ENCODE assay signal across 8 cellular contexts in genomic region chr11:67792242-67792990, GRCh38.
A peak's percentile ranks its signal among the peaks of the same experiment; 100 is the strongest.
DNase-seq lines count a peak whose midpoint lies in the region; ATAC-seq and TF ChIP-seq lines count a peak whose summit lies in the region.
"Not testable (repeated sequence)": the region's sequence is repeated elsewhere in the genome, so short reads cannot be mapped to it uniquely, and the experiment has no call there.

No MANE protein-coding gene starts in this region.

- intact Hi-C loops in PC-3 (cut with micrococcal nuclease); breast epithelium (cut with DNase I; ENCODE audit: low total_unique reads): not testable (repeated sequence)
- intact Hi-C loops in heart right ventricle (cut with DNase I): loop anchor here in 1 of 10 donors (10.0 kb wide), 1 partner anchor 148 kb away; no protein-coding TSS in a partner anchor

- not testable (repeated sequence) for H3K9me3 Mint-ChIP-seq in osteocyte (ENCODE audit: unreplicated experiment)

- not testable (repeated sequence) for H3K27ac ChIP-seq in KMS-11; PC-3 (ENCODE audit: low read length); breast epithelium; heart right ventricle

- TF ChIP-seq CTCF in KMS-11 (conservative IDR thresholded peaks at IDR 0.05; ENCODE audit: low read depth, low read length) (peak; percentile 53), PC-3 (conservative IDR thresholded peaks at IDR 0.05; ENCODE audit: low read depth, low read length) (peak; percentile 62), breast epithelium (IDR thresholded peaks at IDR 0.05) (peak in 2 of 3 donors; percentile 18 to 34), heart right ventricle (IDR thresholded peaks at IDR 0.05) (peak; percentile 39 to 67 (median 63)), osteocyte (IDR thresholded peaks at IDR 0.05) (peak; percentile 68)

- H3K9me3 ChIP-seq in PC-3 (ENCODE audit: low read length); breast epithelium; heart right ventricle: not testable (repeated sequence)

- not testable (repeated sequence) for H3K9ac ChIP-seq in KMS-11; PC-3 (ENCODE audit: low read length)

- BruUV-seq in PC-3 (replicated peaks; lab: Mats Ljungman, UMichigan): TSS peak; percentile 17

- H3K36me3 ChIP-seq in KMS-11 (ENCODE audit: insufficient read depth); PC-3 (ENCODE audit: low read depth, low read length); breast epithelium; heart right ventricle: not testable (repeated sequence)

- not testable (repeated sequence) for H3K27me3 Mint-ChIP-seq in osteocyte (ENCODE audit: unreplicated experiment)

- 22 to 24% methylated on average over 24 to 27 of the region's 27 CpGs for WGBS in heart right ventricle, 2 donors

- not testable (repeated sequence) for H3K4me3 Mint-ChIP-seq in osteocyte (ENCODE audit: unreplicated experiment)

- not testable (repeated sequence) for H3K4me2 ChIP-seq in KMS-11
- H3K4me2 ChIP-seq in PC-3 (ENCODE audit: low read length): peak overlapping the region; percentile 4

- H3K4me1 ChIP-seq in KMS-11 (ENCODE audit: low read depth, poor library complexity, severe bottlenecking); PC-3 (ENCODE audit: insufficient read depth, low read length); breast epithelium; heart right ventricle: not testable (repeated sequence)

- not testable (repeated sequence) for H3K79me2 ChIP-seq in KMS-11 (ENCODE audit: insufficient read depth, low read depth); PC-3 (ENCODE audit: low read length)

- H3F3A ChIP-seq in PC-3 (ENCODE audit: low read length, unreplicated experiment): not testable (repeated sequence)

- not testable (repeated sequence) for TF ChIP-seq POLR2A in breast epithelium (IDR thresholded peaks at IDR 0.05)

- H2AFZ ChIP-seq in KMS-11 (ENCODE audit: low read depth); PC-3 (ENCODE audit: low read length): not testable (repeated sequence)

- H4K20me1 ChIP-seq in KMS-11 (ENCODE audit: insufficient read depth); PC-3 (ENCODE audit: low read length): not testable (repeated sequence)

- not testable (repeated sequence) for H3K27me3 ChIP-seq in KMS-11 (ENCODE audit: insufficient read depth, low read depth); PC-3 (ENCODE audit: low read length); breast epithelium; heart right ventricle

- H3K4me3 ChIP-seq in KMS-11 (IDR thresholded peaks at IDR 0.05; ENCODE audit: insufficient read depth, low read depth, low read length); PC-3 (ENCODE audit: low read length); breast epithelium; heart right ventricle: not testable (repeated sequence)

- CTCF ChIA-PET in PC-3 (lab: Charles Lee): not testable (repeated sequence)

- not testable (repeated sequence) for H3K36me3 Mint-ChIP-seq in osteocyte (ENCODE audit: unreplicated experiment)

- not testable (repeated sequence) for H3K27ac Mint-ChIP-seq in osteocyte (ENCODE audit: unreplicated experiment)

- not testable (repeated sequence) for ATAC-seq in PC-3; heart right ventricle; stimulated activated naive CD8-positive, alpha-beta T cell treated with anti-CD3 and anti-CD28 coated beads, Interleukin-15, Interleukin-2, amounts not matched to agents 100 U/mL and 50 U/mL, for 24 hours

- DNase-seq in DMS153 (lab: John Stamatoyannopoulos, UW) (peak; percentile 37), heart right ventricle (peak; percentile 16 to 25)
- not testable (repeated sequence) for DNase-seq in PC-3; breast epithelium (ENCODE audit: low spot score in 2 of 2); osteocyte (ENCODE audit: extremely low spot score, unreplicated experiment)
- DNase-seq in activated CD8-positive, alpha-beta memory T cell treated with anti-CD3 and anti-CD28 coated beads for 1 hour (ENCODE audit: extremely low read depth in 1 of 2, low read depth in 1 of 2): peak; percentile 9 to 19
- DNase-seq in stimulated activated naive CD8-positive, alpha-beta T cell treated with anti-CD3 and anti-CD28 coated beads, Interleukin-15, Interleukin-2, amounts not matched to agents 100 U/mL and 50 U/mL, for 24 hours: peak; percentile 48

- H3K9me2 ChIP-seq in PC-3 (replicated peaks; ENCODE audit: low read length): not testable (repeated sequence)

- H3K4me1 Mint-ChIP-seq in osteocyte (ENCODE audit: unreplicated experiment): not testable (repeated sequence)

- POLR2A ChIA-PET in PC-3 (lab: Charles Lee; ENCODE audit: unreplicated experiment): not testable (repeated sequence)
